In genomic region chr10:112959207-112959838, GRCh38 we compare ENCODE assay signal across 11 cellular contexts. TPM values are rescaled to one million over a fixed set of nuclear protein-coding genes. Genes with fewer than 3 reads are reported as not detected.
DNase-seq lines count a peak whose midpoint lies in the region; ATAC-seq and TF ChIP-seq lines count a peak whose summit lies in the region.
"Had no signal": no experiment of that assay in that cellular context is flagged by ENCODE, and none has a peak within 500 bp of the region (broad histone marks: within the 10 kb centered on the region; RNA-seq: fewer than 3 reads in every experiment).

No MANE protein-coding gene starts in this region.

- H3F3A ChIP-seq in SK-N-SH (replicated peaks; ENCODE audit: insufficient read depth) = peaks cover 53% of the 10 kb centered on the region

- H3K4me1 ChIP-seq in HEK293 (ENCODE audit: control insufficient read depth, insufficient read depth, low read length) (peaks cover 60% of the 10 kb centered on the region), SK-N-SH (ENCODE audit: control insufficient read depth in 1 of 2, insufficient read depth in 2 of 2, low read depth in 1 of 2, low read length in 1 of 2) (peaks cover 19 to 67% of the 10 kb centered on the region in 2 experiments), skeletal muscle satellite cell (ENCODE audit: control insufficient read depth, insufficient read depth, low read length) (peaks cover 69% of the 10 kb centered on the region), ovary (ENCODE audit: insufficient read depth) (peaks cover 35% of the 10 kb centered on the region)

- TF ChIP-seq EP300 in SK-N-SH (IDR thresholded peaks at IDR 0.05; ENCODE audit: borderline replicate concordance in 1 of 2, low read depth in 1 of 2, low read length in 1 of 2) = peak in 1 of 2 experiments; percentile 32; a peak in 1 of 4 replicates
- TF ChIP-seq EP300 in ovary (IDR thresholded peaks at IDR 0.05) = no peak

- H3K79me2 ChIP-seq in SK-N-SH (ENCODE audit: insufficient read depth) = peaks cover 91% of the 10 kb centered on the region

- H2AFZ ChIP-seq in SK-N-SH (ENCODE audit: low read depth) = no peak overlapping the region

- intact Hi-C loops in dorsolateral prefrontal cortex (cut with DNase I) = loop anchor here in 1 of 2 donors (10.0 kb wide), 1 partner anchor 145 kb away; no protein-coding TSS in a partner anchor
- intact Hi-C loops in ovary (cut with DNase I) = loop anchor here (10.0 kb wide), 4 partner anchors 95 to 425 kb away; no protein-coding TSS in a partner anchor

- CTCF ChIA-PET in HEK293 (lab: Yijun Ruan, JAX) = interaction anchor here (0.6 to 1.9 kb wide), 7 partner anchors 18 to 683 kb away, joined by 3 to 7 read pairs (median 3); no protein-coding TSS in a partner anchor
- CTCF ChIA-PET in SK-N-SH (lab: Yijun Ruan, JAX) = interaction anchor here (1.0 kb wide), 1 partner anchor 13 kb away, joined by 4 read pairs; no protein-coding TSS in a partner anchor

- no peaks in the 10 kb centered on the region for H3K9me2 ChIP-seq in SK-N-SH

- TF ChIP-seq POLR2A in ovary (IDR thresholded peaks at IDR 0.05) = no peak

- H3K9ac ChIP-seq in SK-N-SH (peak overlapping the region; percentile 58; the same call in 1 of the 2 replicates), skeletal muscle satellite cell (ENCODE audit: low read depth, low read length) (peak overlapping the region; percentile 39)

- no peak for ATAC-seq in HG03378 (IDR thresholded peaks at IDR 0.05; ENCODE audit: unreplicated experiment)
- ATAC-seq: T-helper 17 cell had no signal

- H3K4me2 ChIP-seq in SK-N-SH (peak overlapping the region; percentile 73; the same call in 1 of the 2 replicates), skeletal muscle satellite cell (ENCODE audit: low read length) (peak overlapping the region; percentile 73)

- POLR2A ChIA-PET in HEK293 (lab: Yijun Ruan, JAX) = interaction anchor here (0.6 to 2.4 kb wide), 4 partner anchors 9 to 604 kb away, joined by 3 to 11 read pairs (median 6); partner anchors contain the start of gene TCF7L2
- POLR2A ChIA-PET in SK-N-SH (lab: Yijun Ruan, JAX) = no interaction called here

- no peak overlapping the region for H3K4me3 ChIP-seq in HEK293 (ENCODE audit: low read depth, low read length)
- H3K4me3 ChIP-seq in SK-N-SH (ENCODE audit: low read depth in 2 of 2, low read length in 1 of 2) = peak overlapping the region in 1 of 2 experiments; percentile 20; a peak in 1 of 4 replicates
- no peak overlapping the region for H3K4me3 ChIP-seq in fibroblast of villous mesenchyme (ENCODE audit: low read depth, low read length)
- peak overlapping the region; percentile 37 for H3K4me3 ChIP-seq in skeletal muscle satellite cell (ENCODE audit: low read length)
- no peak overlapping the region for H3K4me3 ChIP-seq in dorsolateral prefrontal cortex
- no peak overlapping the region for H3K4me3 ChIP-seq in ovary

- H3K36me3 ChIP-seq in HEK293 (ENCODE audit: control insufficient read depth in 2 of 2, insufficient read depth in 1 of 2, low read length in 2 of 2) (no peaks in the 10 kb centered on the region), SK-N-SH (replicated peaks in 1 of 2; ENCODE audit: control insufficient read depth in 1 of 2, insufficient read depth in 2 of 2, low read length in 1 of 2) (no peaks in the 10 kb centered on the region), skeletal muscle satellite cell (ENCODE audit: insufficient read depth, low read length) (no peaks in the 10 kb centered on the region), ovary (no peaks in the 10 kb centered on the region)

- TF ChIP-seq CTCF in HEK293 (tag by site-specific recombination; IDR thresholded peaks at IDR 0.05) = no peak
- TF ChIP-seq CTCF in SK-N-SH (IDR thresholded peaks at IDR 0.05) = no peak
- no peak for TF ChIP-seq CTCF in fibroblast of villous mesenchyme (IDR thresholded peaks at IDR 0.05; ENCODE audit: insufficient read depth, low read depth, low read length)
- no peak for TF ChIP-seq CTCF in dorsolateral prefrontal cortex (IDR thresholded peaks at IDR 0.05 in 54 of 56, conservative IDR thresholded peaks at IDR 0.05 in 2 of 56; ENCODE audit: low read depth in 1 of 56, partially characterized antibody in 56 of 56)
- TF ChIP-seq CTCF in ovary (IDR thresholded peaks at IDR 0.05) = no peak

- no peak for DNase-seq in SK-N-SH
- DNase-seq in fibroblast of villous mesenchyme (ENCODE audit: low read depth) = peak; percentile 65
- DNase-seq in dorsolateral prefrontal cortex = no peak
- DNase-seq in mesenteric fat pad (ENCODE audit: low spot score) = no peak
- no peak for DNase-seq in ovary
- DNase-seq: MM.1S; stimulated activated naive CD4-positive, alpha-beta T cell; T-helper 17 cell had no signal

- H3K9me3 ChIP-seq in HEK293 (ENCODE audit: control insufficient read depth, insufficient read depth, low read depth, low read length) = no peaks in the 10 kb centered on the region
- H3K9me3 ChIP-seq in SK-N-SH = no peaks in the 10 kb centered on the region
- no peaks in the 10 kb centered on the region for H3K9me3 ChIP-seq in skeletal muscle satellite cell (replicated peaks; ENCODE audit: low read length)
- H3K9me3 ChIP-seq in ovary = no peaks in the 10 kb centered on the region

- H3K27ac ChIP-seq in HEK293 (ENCODE audit: extremely low read depth, low read depth, low read length) (peak overlapping the region; percentile 83), SK-N-SH (ENCODE audit: low read depth in 2 of 2, low read length in 1 of 2) (peak overlapping the region; percentile 62 to 93; a peak in 3 of 4 replicates), dorsolateral prefrontal cortex (no peak overlapping the region), ovary (no peak overlapping the region)

- H4K20me1 ChIP-seq in SK-N-SH (ENCODE audit: insufficient read depth) = no peaks in the 10 kb centered on the region

- TF ChIP-seq RAD21 in SK-N-SH (IDR thresholded peaks at IDR 0.05; ENCODE audit: low read length) = no peak

- WGBS in SK-N-SH (ENCODE audit: low lambda C conversion rate) = 38% methylated on average over 6 of the region's 6 CpGs
- WGBS in ovary, 3 donors = 78 to 79% (median 79%) methylated on average over 6 of the region's 6 CpGs

- H3K27me3 ChIP-seq in SK-N-SH (ENCODE audit: insufficient read depth) (no peaks in the 10 kb centered on the region), skeletal muscle satellite cell (ENCODE audit: control insufficient read depth, insufficient read depth, low read length) (no peaks in the 10 kb centered on the region), dorsolateral prefrontal cortex (no peaks in the 10 kb centered on the region), ovary (no peaks in the 10 kb centered on the region)

TF ChIP-seq in HEK293, 187 proteins besides CTCF, POLR2A, EP300 and RAD21 (continues in another document):
- TF ChIP-seq ZNF777 (tag by site-specific recombination; IDR thresholded peaks at IDR 0.05; ENCODE audit: borderline replicate concordance) (no peak), ZSCAN18 (tag by site-specific recombination; IDR thresholded peaks at IDR 0.05) (no peak), ZNF221 (tag by site-specific recombination; IDR thresholded peaks at IDR 0.05; ENCODE audit: borderline replicate concordance) (no peak), ZNF707 (tag by site-specific recombination; IDR thresholded peaks at IDR 0.05) (no peak), TRIM28 (IDR thresholded peaks at IDR 0.05; ENCODE audit: borderline replicate concordance, low read length) (peak; percentile 21; the same call in 1 of the 2 replicates), SETDB1 (IDR thresholded peaks at IDR 0.05; ENCODE audit: insufficient read length, low read length) (no peak), YY2 (tag by site-specific recombination; IDR thresholded peaks at IDR 0.05) (no peak)

TF ChIP-seq in SK-N-SH, 30 proteins besides CTCF, POLR2A, EP300 and RAD21:
- peak; percentile 57; the same call in 1 of the 2 replicates for TF ChIP-seq NFIC (IDR thresholded peaks at IDR 0.05; ENCODE audit: borderline replicate concordance)
- TF ChIP-seq POLR2AphosphoS5 (IDR thresholded peaks at IDR 0.05; ENCODE audit: low read depth, low read length) = peak; percentile 19; the same call in 1 of the 2 replicates
- no peak for TF ChIP-seq NRF1 (IDR thresholded peaks at IDR 0.05; ENCODE audit: low read depth, low read length)
- TF ChIP-seq, protein P1, sequence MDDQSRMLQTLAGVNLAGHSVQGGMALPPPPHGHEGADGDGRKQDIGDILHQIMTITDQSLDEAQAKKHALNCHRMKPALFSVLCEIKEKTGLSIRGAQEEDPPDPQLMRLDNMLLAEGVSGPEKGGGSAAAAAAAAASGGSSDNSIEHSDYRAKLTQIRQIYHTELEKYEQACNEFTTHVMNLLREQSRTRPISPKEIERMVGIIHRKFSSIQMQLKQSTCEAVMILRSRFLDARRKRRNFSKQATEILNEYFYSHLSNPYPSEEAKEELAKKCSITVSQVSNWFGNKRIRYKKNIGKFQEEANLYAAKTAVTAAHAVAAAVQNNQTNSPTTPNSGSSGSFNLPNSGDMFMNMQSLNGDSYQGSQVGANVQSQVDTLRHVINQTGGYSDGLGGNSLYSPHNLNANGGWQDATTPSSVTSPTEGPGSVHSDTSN (IDR thresholded peaks at IDR 0.05) = peak; percentile 58
- no peak for TF ChIP-seq GATA2 (CRISPR knock-in tag; IDR thresholded peaks at IDR 0.05)
- peak; percentile 54; the same call in 1 of the 2 replicates for TF ChIP-seq TCF12 (IDR thresholded peaks at IDR 0.05)
- TF ChIP-seq TEAD4 (IDR thresholded peaks at IDR 0.05; ENCODE audit: borderline replicate concordance, insufficient read depth) = peak; percentile 21; the same call in 1 of the 2 replicates
- TF ChIP-seq FOSL2 (IDR thresholded peaks at IDR 0.05; ENCODE audit: borderline replicate concordance, low read depth) = peak; percentile 40; the same call in 1 of the 2 replicates

RNA-seq across cellular contexts. Expression of gene TCF7L2, which starts 9.3 kb away (rescaled TPM):
- polyA plus RNA-seq in SK-N-SH (2012; rRNA removed) (5.8 and 10.2 TPM in 2 replicates), ovary (10 to 100 TPM; 29.1 to 41.7 TPM)
- 6.9 and 8.6 TPM in 2 replicates for polyA plus RNA-seq in SK-N-SH (2012; cell fraction: cytosol; rRNA removed)
- 20.2 and 22.4 TPM in 2 replicates for polyA plus RNA-seq in SK-N-SH (2012; cell fraction: nucleus; rRNA removed)
- total RNA-seq in fibroblast of villous mesenchyme (7.1 and 12.5 TPM in 2 replicates), dorsolateral prefrontal cortex (10 to 100 TPM; 15.8 to 51.9 (median 27.4) TPM), mesenteric fat pad (60.1 TPM), ovary (10 to 100 TPM; 21.1 to 39.2 (median 34.5) TPM)
- 3.9 and 4.8 TPM in 2 replicates for total RNA-seq in skeletal muscle satellite cell (2012; rRNA removed)

Comparison
In these comparisons a context has a peak if more than half of its experiments do, and no peak if none do; other contexts are left out.
1. H3K27ac ChIP-seq: peak in HEK293 (single experiment) and SK-N-SH (2 of 2); none in dorsolateral prefrontal cortex (0 of 59) and ovary (0 of 2).